8 cellular contexts compared by ENCODE assay signal in the genomic region with DNA sequence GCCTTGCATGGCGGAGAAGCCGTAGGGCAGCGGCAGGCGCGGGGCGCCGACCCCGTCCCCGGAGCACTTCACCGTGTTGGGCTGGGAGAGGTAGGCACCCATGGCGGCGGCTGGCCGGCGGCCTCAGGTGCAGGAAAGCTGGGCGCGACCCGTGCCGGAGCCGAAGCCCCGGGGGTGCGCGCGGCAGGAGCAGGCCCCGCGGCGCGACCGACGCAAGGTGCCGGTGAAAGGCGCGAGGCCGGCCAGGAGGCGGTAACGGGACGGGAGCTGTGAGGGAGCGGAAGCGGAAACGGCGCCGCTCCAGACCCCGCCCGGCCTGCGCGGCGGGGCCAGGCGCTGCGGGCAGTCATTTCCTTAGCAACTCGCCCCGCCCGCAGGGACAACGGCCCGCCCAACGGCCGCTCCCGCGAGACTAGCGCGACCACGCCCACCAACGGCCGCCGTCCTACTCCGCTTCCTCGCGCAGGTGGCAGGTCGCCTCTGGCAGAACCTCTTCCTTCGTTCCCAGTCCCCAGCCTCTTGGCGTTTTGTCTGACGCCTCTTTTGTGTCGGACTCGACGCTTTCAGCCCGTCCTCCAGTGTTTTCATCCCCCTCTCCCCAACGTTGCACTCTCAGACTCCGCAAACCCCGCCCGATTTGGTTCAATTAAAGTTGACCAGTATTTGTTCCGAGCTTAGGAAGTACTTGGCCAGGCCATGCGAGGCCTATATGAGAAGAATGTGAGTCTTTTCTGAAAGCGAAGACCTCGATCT.
DNase-seq lines count a peak whose midpoint lies in the region; ATAC-seq and TF ChIP-seq lines count a peak whose summit lies in the region.

A gene with protein sequence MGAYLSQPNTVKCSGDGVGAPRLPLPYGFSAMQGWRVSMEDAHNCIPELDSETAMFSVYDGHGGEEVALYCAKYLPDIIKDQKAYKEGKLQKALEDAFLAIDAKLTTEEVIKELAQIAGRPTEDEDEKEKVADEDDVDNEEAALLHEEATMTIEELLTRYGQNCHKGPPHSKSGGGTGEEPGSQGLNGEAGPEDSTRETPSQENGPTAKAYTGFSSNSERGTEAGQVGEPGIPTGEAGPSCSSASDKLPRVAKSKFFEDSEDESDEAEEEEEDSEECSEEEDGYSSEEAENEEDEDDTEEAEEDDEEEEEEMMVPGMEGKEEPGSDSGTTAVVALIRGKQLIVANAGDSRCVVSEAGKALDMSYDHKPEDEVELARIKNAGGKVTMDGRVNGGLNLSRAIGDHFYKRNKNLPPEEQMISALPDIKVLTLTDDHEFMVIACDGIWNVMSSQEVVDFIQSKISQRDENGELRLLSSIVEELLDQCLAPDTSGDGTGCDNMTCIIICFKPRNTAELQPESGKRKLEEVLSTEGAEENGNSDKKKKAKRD (minus strand): TSS at position 271 of the 753 bp plus-strand sequence. CDS start 169 bp downstream, at position 102.

- ATAC-seq in GM19025 (IDR thresholded peaks at IDR 0.05; ENCODE audit: low read depth, unreplicated experiment) (peak; percentile 93), HG03280 (IDR thresholded peaks at IDR 0.05; ENCODE audit: unreplicated experiment) (peak; percentile 95)

- DNase-seq in AG09319 (ENCODE audit: extremely low read depth, low read depth): peak; percentile 72
- DNase-seq in NCI-H345 treated with DMSO at 0.1 percent for 48 hours (lab: John Stamatoyannopoulos, UW; ENCODE audit: unreplicated experiment): peak; percentile 94
- DNase-seq in activated CD4-positive, CD25-positive, alpha-beta regulatory T cell (lab: John Stamatoyannopoulos, UW): peak; percentile 90 to 95 (median 94)
- peak in 60 of 61 donors; percentile 34 to 97 (median 91) for DNase-seq in caudate nucleus (lab: John Stamatoyannopoulos, UW)
- DNase-seq in inferior parietal cortex (ENCODE audit: extremely low spot score): peak; percentile 93
- peak; percentile 94 to 97 for DNase-seq in stimulated activated CD4-positive, alpha-beta T cell treated with anti-CD3 and anti-CD28 coated beads, Interleukin-12 subunit alpha, Interleukin-12 subunit beta, amount 100 ng/mL, for 24 hours (ENCODE audit: low read depth in 2 of 2)

- no peak for TF ChIP-seq CTCF in AG09319 (IDR thresholded peaks at IDR 0.05; ENCODE audit: low read depth, low read length)

- H3K27ac ChIP-seq in caudate nucleus (ENCODE audit: low read depth, low read length): peak within 1 kb of the TSS; percentile 63

Comparison
In these comparisons a context has a peak if more than half of its experiments do, and no peak if none do; other contexts are left out.
1. Peak in every context shown above with its lines: DNase-seq, ATAC-seq and H3K27ac ChIP-seq.